8 cellular contexts compared by ENCODE assay signal in genomic region chrX:53686151-53686885, GRCh38. TPM values are rescaled to one million over a fixed set of nuclear protein-coding genes. Genes with fewer than 3 reads are reported as not detected.
A peak's percentile ranks its signal among the peaks of the same experiment; 100 is the strongest.
DNase-seq lines count a peak whose midpoint lies in the region; ATAC-seq and TF ChIP-seq lines count a peak whose summit lies in the region.

A gene with protein sequence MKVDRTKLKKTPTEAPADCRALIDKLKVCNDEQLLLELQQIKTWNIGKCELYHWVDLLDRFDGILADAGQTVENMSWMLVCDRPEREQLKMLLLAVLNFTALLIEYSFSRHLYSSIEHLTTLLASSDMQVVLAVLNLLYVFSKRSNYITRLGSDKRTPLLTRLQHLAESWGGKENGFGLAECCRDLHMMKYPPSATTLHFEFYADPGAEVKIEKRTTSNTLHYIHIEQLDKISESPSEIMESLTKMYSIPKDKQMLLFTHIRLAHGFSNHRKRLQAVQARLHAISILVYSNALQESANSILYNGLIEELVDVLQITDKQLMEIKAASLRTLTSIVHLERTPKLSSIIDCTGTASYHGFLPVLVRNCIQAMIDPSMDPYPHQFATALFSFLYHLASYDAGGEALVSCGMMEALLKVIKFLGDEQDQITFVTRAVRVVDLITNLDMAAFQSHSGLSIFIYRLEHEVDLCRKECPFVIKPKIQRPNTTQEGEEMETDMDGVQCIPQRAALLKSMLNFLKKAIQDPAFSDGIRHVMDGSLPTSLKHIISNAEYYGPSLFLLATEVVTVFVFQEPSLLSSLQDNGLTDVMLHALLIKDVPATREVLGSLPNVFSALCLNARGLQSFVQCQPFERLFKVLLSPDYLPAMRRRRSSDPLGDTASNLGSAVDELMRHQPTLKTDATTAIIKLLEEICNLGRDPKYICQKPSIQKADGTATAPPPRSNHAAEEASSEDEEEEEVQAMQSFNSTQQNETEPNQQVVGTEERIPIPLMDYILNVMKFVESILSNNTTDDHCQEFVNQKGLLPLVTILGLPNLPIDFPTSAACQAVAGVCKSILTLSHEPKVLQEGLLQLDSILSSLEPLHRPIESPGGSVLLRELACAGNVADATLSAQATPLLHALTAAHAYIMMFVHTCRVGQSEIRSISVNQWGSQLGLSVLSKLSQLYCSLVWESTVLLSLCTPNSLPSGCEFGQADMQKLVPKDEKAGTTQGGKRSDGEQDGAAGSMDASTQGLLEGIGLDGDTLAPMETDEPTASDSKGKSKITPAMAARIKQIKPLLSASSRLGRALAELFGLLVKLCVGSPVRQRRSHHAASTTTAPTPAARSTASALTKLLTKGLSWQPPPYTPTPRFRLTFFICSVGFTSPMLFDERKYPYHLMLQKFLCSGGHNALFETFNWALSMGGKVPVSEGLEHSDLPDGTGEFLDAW (N-terminal part only) (minus strand): TSS chrX:53686719. CDS start chrX:53654107, 32,612 bp downstream.

- H3K36me3 Mint-ChIP-seq in activated naive CD4-positive, alpha-beta T cell treated with anti-CD3 and anti-CD28 coated beads, Interleukin-2, amount 50 U/mL, for 72 hours: peaks cover 18 to 32% of the 10 kb centered on the region in 2 donors
- H3K36me3 Mint-ChIP-seq in glutamatergic neuron (ENCODE audit: unreplicated experiment) (no peaks in the 10 kb centered on the region), osteocyte (ENCODE audit: unreplicated experiment) (peaks cover 2% of the 10 kb centered on the region)

- TF ChIP-seq POLR2A in HCT116 (IDR thresholded peaks at IDR 0.05; ENCODE audit: borderline replicate concordance, extremely low read depth, insufficient read depth, insufficient read length): peak; percentile 57
- no peak for TF ChIP-seq POLR2A in testis (IDR thresholded peaks at IDR 0.05)

- no peaks in the 10 kb centered on the region for H3K9me3 Mint-ChIP-seq in activated naive CD4-positive, alpha-beta T cell treated with anti-CD3 and anti-CD28 coated beads, Interleukin-2, amount 50 U/mL, for 72 hours
- peaks cover 12% of the 10 kb centered on the region for H3K9me3 Mint-ChIP-seq in glutamatergic neuron (ENCODE audit: unreplicated experiment)
- no peaks in the 10 kb centered on the region for H3K9me3 Mint-ChIP-seq in osteocyte (ENCODE audit: unreplicated experiment)

- RAD21 ChIA-PET in HCT116 (lab: Charles Lee; ENCODE audit: low non-redundant PET in 1 of 2, low total read pairs in 2 of 2, uncharacterized antibody in 2 of 2, unreplicated experiment in 2 of 2): interaction anchor here in 1 of 2 experiments (0.8 kb wide), 1 partner anchor 24 kb away, joined by 3 read pairs; no protein-coding TSS in a partner anchor

- H3K4me1 ChIP-seq in HCT116 (ENCODE audit: control insufficient read depth in 1 of 2, insufficient read depth in 2 of 2, low read length in 2 of 2): peaks cover 3 to 22% of the 10 kb centered on the region in 2 experiments; a peak in 3 of 4 replicates
- no peaks in the 10 kb centered on the region for H3K4me1 ChIP-seq in testis

- intact Hi-C loops in HCT116 (cut with micrococcal nuclease): no loop called here
- intact Hi-C loops in testis (cut with DNase I; ENCODE audit: low total_unique reads): no loop called here

- H3K79me2 ChIP-seq in HCT116 (ENCODE audit: insufficient read depth, low read length): peaks cover 39% of the 10 kb centered on the region

- H3K36me3 ChIP-seq in HCT116 (ENCODE audit: control insufficient read depth in 1 of 2, insufficient read depth in 2 of 2, low read length in 2 of 2): peaks cover 3 to 4% of the 10 kb centered on the region in 2 experiments; a peak in 2 of 4 replicates
- H3K36me3 ChIP-seq in testis (ENCODE audit: low read depth, missing control alignments): no peaks in the 10 kb centered on the region

- DNase-seq in EL (peak; percentile 73), HCT116 (ENCODE audit: low read depth, low spot score) (no peak), NCI-H1092 (lab: John Stamatoyannopoulos, UW) (peak; percentile 90), SKM-1 treated with dmso at 0.1 percent for 144 hours (lab: John Stamatoyannopoulos, UW; ENCODE audit: unreplicated experiment) (peak; percentile 52), glutamatergic neuron (peak; percentile 91), osteocyte (ENCODE audit: extremely low spot score, unreplicated experiment) (peak; percentile 91), testis (peak; percentile 87)
- DNase-seq in activated naive CD4-positive, alpha-beta T cell treated with anti-CD3 and anti-CD28 coated beads, Interleukin-2, amount 50 U/mL, for 72 hours (ENCODE audit: low spot score in 2 of 2): peak; percentile 74 to 82

- H3K4me2 ChIP-seq in HCT116 (ENCODE audit: low read length): peak within 1 kb of the TSS; percentile 83

- CTCF ChIA-PET in HCT116 (lab: Charles Lee): no interaction called here

- H3K4me3 ChIP-seq in HCT116 (replicated peaks in 1 of 2; ENCODE audit: low read depth in 1 of 2, low read length in 2 of 2): peak within 1 kb of the TSS; percentile 66 to 76
- H3K4me3 ChIP-seq in testis: peak within 1 kb of the TSS; percentile 60 to 79

- 0% methylated on average over 1 to 13 of the region's 61 CpGs for WGBS in testis, 2 donors

- no TSS peak for BruUV-seq in HCT116 (replicated peaks; lab: Mats Ljungman, UMichigan)

- peak within 1 kb of the TSS; percentile 94 to 98 for H3K27ac Mint-ChIP-seq in activated naive CD4-positive, alpha-beta T cell treated with anti-CD3 and anti-CD28 coated beads, Interleukin-2, amount 50 U/mL, for 72 hours
- H3K27ac Mint-ChIP-seq in glutamatergic neuron (ENCODE audit: unreplicated experiment) (peak within 1 kb of the TSS; percentile 96), osteocyte (ENCODE audit: unreplicated experiment) (peak within 1 kb of the TSS; percentile 96)

- H3K9ac ChIP-seq in HCT116 (ENCODE audit: low read length): peak within 1 kb of the TSS; percentile 91

- H3K27me3 ChIP-seq in HCT116 (ENCODE audit: insufficient read depth, low read length) (no peaks in the 10 kb centered on the region), testis (no peaks in the 10 kb centered on the region)

- peaks cover 5% of the 10 kb centered on the region; the same call in 1 of the 2 replicates for H4K20me1 ChIP-seq in HCT116 (ENCODE audit: insufficient read depth)

- H2AFZ ChIP-seq in HCT116 (ENCODE audit: low read depth, low read length, poor library complexity, severe bottlenecking): peak within 1 kb of the TSS; percentile 26

- H3K27me3 Mint-ChIP-seq in glutamatergic neuron (ENCODE audit: unreplicated experiment) (peaks cover 4% of the 10 kb centered on the region), osteocyte (ENCODE audit: unreplicated experiment) (peaks cover 7% of the 10 kb centered on the region)

- peak within 1 kb of the TSS; percentile 91 for H3K4me3 Mint-ChIP-seq in glutamatergic neuron (ENCODE audit: unreplicated experiment)
- peak within 1 kb of the TSS; percentile 84 for H3K4me3 Mint-ChIP-seq in osteocyte (ENCODE audit: unreplicated experiment)

- TF ChIP-seq CTCF in HCT116 (IDR thresholded peaks at IDR 0.05 in 2 of 3, conservative IDR thresholded peaks at IDR 0.05 in 1 of 3; ENCODE audit: borderline replicate concordance in 1 of 3, insufficient read depth in 1 of 3, low read depth in 2 of 3, low read length in 2 of 3) (no peak), glutamatergic neuron (IDR thresholded peaks at IDR 0.05; ENCODE audit: partially characterized antibody, unreplicated experiment) (no peak), osteocyte (IDR thresholded peaks at IDR 0.05) (no peak), testis (IDR thresholded peaks at IDR 0.05) (no peak)

- TF ChIP-seq RAD21 in HCT116 (IDR thresholded peaks at IDR 0.05; ENCODE audit: low read depth): no peak

- H3K4me1 Mint-ChIP-seq in glutamatergic neuron (ENCODE audit: low read depth, unreplicated experiment): peaks cover 3% of the 10 kb centered on the region
- H3K4me1 Mint-ChIP-seq in osteocyte (ENCODE audit: unreplicated experiment): peaks cover 15% of the 10 kb centered on the region

- no peaks in the 10 kb centered on the region for H3K9me2 ChIP-seq in HCT116 (ENCODE audit: insufficient read depth)

- POLR2A ChIA-PET in HCT116 (lab: Charles Lee): interaction anchor here (0.5 to 1.8 kb wide), 9 partner anchors 9 to 146 kb away, joined by 3 to 6 read pairs (median 3); no protein-coding TSS in a partner anchor

- H3K27ac ChIP-seq in HCT116 (ENCODE audit: low read depth, low read length) (peak within 1 kb of the TSS; percentile 93), testis (peak within 1 kb of the TSS; percentile 82 to 90)

- ATAC-seq in HCT116: peak; percentile 50
- ATAC-seq in activated naive CD4-positive, alpha-beta T cell treated with anti-CD3 and anti-CD28 coated beads, Interleukin-2, amount 50 U/mL, for 72 hours: peak; percentile 21 to 50

- H3K9me3 ChIP-seq in HCT116 (ENCODE audit: control insufficient read depth in 1 of 2, insufficient read depth in 1 of 2, low read depth in 1 of 2, low read length in 2 of 2) (no peaks in the 10 kb centered on the region), testis (no peaks in the 10 kb centered on the region)

TF ChIP-seq in HCT116, 20 proteins besides CTCF, POLR2A, EP300 and RAD21:
- TF ChIP-seq POLR2AphosphoS5 (IDR thresholded peaks at IDR 0.05; ENCODE audit: low read depth, low read length) (peak; percentile 71), SRF (IDR thresholded peaks at IDR 0.05; ENCODE audit: low read depth) (no peak), ZFX (IDR thresholded peaks at IDR 0.05) (peak; percentile 53)

RNA-seq across cellular contexts. Expression of the gene that starts here (rescaled TPM):
- total RNA-seq in HCT116 (2021; ENCODE audit: unreplicated experiment) (197 TPM), glutamatergic neuron (ENCODE audit: unreplicated experiment) (311 TPM), osteocyte (177 and 192 TPM in 2 replicates), testis (100 to 1,000 TPM; 246 to 260 TPM)
- polyA plus RNA-seq in HCT116 (2012): 135 and 139 TPM in 2 replicates
- total RNA-seq in activated naive CD4-positive, alpha-beta T cell treated with anti-CD3 and anti-CD28 coated beads, Interleukin-2, amount 50 U/mL, for 72 hours: 100 to 1,000 TPM; 505 to 553 TPM
- polyA plus RNA-seq in testis (ENCODE audit: insufficient read depth, low read depth, low replicate concordance): 131 TPM
